ENCODE assay signal across 8 cellular contexts in the genomic region with DNA sequence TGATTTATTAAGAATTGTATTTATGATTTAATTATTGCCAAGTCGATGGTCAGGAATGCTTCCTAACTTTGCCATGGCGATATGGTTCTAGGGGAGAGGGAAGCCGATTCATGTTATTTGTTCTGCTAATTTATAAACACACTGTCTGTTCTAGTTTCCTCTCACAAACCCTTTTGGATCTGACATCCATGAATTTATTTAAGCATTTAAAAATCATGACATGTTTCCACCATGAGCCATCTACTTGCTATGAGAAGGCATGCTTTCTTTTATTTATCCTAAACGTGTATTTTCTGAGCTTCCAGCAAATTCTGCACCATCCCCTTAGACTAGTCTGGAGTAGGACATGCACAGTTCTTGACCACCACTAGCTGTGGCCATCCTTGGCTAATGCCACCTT.
"Had no signal": no experiment of that assay in that cellular context is flagged by ENCODE, and none has a peak within 500 bp of the region (broad histone marks: within the 10 kb centered on the region; RNA-seq: fewer than 3 reads in every experiment).

No MANE protein-coding gene starts in this region.

- H3K4me1 ChIP-seq: HAP-1 had no signal

- H3K27ac Mint-ChIP-seq: GM23338, HFFc6 had no signal

- H3K4me3 Mint-ChIP-seq: GM23338, HFFc6 had no signal

- ATAC-seq: GM23338, HCT116, HepG2, K562 had no signal

- H3K9me3 ChIP-seq: HAP-1 had no signal

- DNase-seq: HFFc6, KG1 had no signal

- H3K36me3 ChIP-seq: HAP-1 had no signal

- H3K27ac ChIP-seq: HL-60 had no signal

- H3K4me3 ChIP-seq: GM23338, HAP-1, K562 had no signal

- H3K4me2 ChIP-seq: GM23338 had no signal

- H3K4me1 Mint-ChIP-seq: GM23338 had no signal
